In genomic region chr14:81164167-81164774, GRCh38 we compare ENCODE assay signal across 8 cellular contexts. TPM values are rescaled to one million over a fixed set of nuclear protein-coding genes. Genes with fewer than 3 reads are reported as not detected.
A peak's percentile ranks its signal among the peaks of the same experiment; 100 is the strongest.
DNase-seq lines count a peak whose midpoint lies in the region; ATAC-seq, FAIRE-seq and TF ChIP-seq lines count a peak whose summit lies in the region.

No MANE protein-coding gene starts in this region.

- in situ Hi-C loops in ACHN (cut with HindIII; ENCODE audit: low pct_ligation_motif_present, low pct_unique_long_range_greater_than_20kb, low sequenced_read_pairs) = no loop called here

- H4K20me1 ChIP-seq in astrocyte (ENCODE audit: insufficient read depth, low read length) = no peaks in the 10 kb centered on the region

- FAIRE-seq in astrocyte (lab: Jason Lieb, UNC) = peak; percentile 73

- H3K4me3 Mint-ChIP-seq in astrocyte (ENCODE audit: unreplicated experiment) = no peak overlapping the region

- no peaks in the 10 kb centered on the region for H3K79me2 ChIP-seq in astrocyte (ENCODE audit: insufficient read depth, low read length)

- TF ChIP-seq CTCF in RWPE2 (IDR thresholded peaks at IDR 0.05; ENCODE audit: poor library complexity, severe bottlenecking) = peak; percentile 62
- peak; percentile 71 for TF ChIP-seq CTCF in astrocyte (IDR thresholded peaks at IDR 0.05; ENCODE audit: insufficient read depth, low read depth, low read length)

- ATAC-seq in GM18498 (IDR thresholded peaks at IDR 0.05; ENCODE audit: unreplicated experiment) = peak; percentile 95
- ATAC-seq in HG02759 (IDR thresholded peaks at IDR 0.05; ENCODE audit: unreplicated experiment) = peak; percentile 95
- peak; percentile 84 for ATAC-seq in RWPE2 (ENCODE audit: low read depth)

- no peak overlapping the region for H3K27ac ChIP-seq in RWPE2 (ENCODE audit: poor library complexity, severe bottlenecking)
- no peak overlapping the region for H3K27ac ChIP-seq in astrocyte (ENCODE audit: low read depth, low read length)

- H3K9ac ChIP-seq in astrocyte (ENCODE audit: low read length) = no peak overlapping the region

- H3K4me3 ChIP-seq in RWPE2 (ENCODE audit: severe bottlenecking) (no peak overlapping the region), astrocyte (ENCODE audit: insufficient read depth, low read depth, low read length) (no peak overlapping the region)

- no peaks in the 10 kb centered on the region for H3K27me3 ChIP-seq in RWPE2 (ENCODE audit: insufficient read depth, poor library complexity, severe bottlenecking)
- no peaks in the 10 kb centered on the region for H3K27me3 ChIP-seq in astrocyte (ENCODE audit: insufficient read depth, low read length)

- no peaks in the 10 kb centered on the region for H3K9me3 Mint-ChIP-seq in astrocyte (ENCODE audit: unreplicated experiment)

- H3K36me3 Mint-ChIP-seq in astrocyte (ENCODE audit: low read depth, unreplicated experiment) = no peaks in the 10 kb centered on the region

- H3K4me1 ChIP-seq in RWPE2 (ENCODE audit: insufficient read depth, poor library complexity, severe bottlenecking) = no peaks in the 10 kb centered on the region
- no peaks in the 10 kb centered on the region for H3K4me1 ChIP-seq in astrocyte (ENCODE audit: insufficient read depth, low read length)

- no peaks in the 10 kb centered on the region for H3K9me3 ChIP-seq in RWPE2 (ENCODE audit: severe bottlenecking)
- no peaks in the 10 kb centered on the region for H3K9me3 ChIP-seq in astrocyte (ENCODE audit: insufficient read depth, low read depth, low read length)

- H3K36me3 ChIP-seq in RWPE2 (ENCODE audit: low read depth) (no peaks in the 10 kb centered on the region), astrocyte (ENCODE audit: insufficient read depth, low read length) (no peaks in the 10 kb centered on the region)

- H3K27ac Mint-ChIP-seq in astrocyte (ENCODE audit: unreplicated experiment) = no peak overlapping the region

- H2AFZ ChIP-seq in astrocyte (ENCODE audit: low read depth, low read length) = no peak overlapping the region

- H3K4me1 Mint-ChIP-seq in astrocyte (ENCODE audit: low read depth, unreplicated experiment) = peaks cover 11% of the 10 kb centered on the region

- H3K4me2 ChIP-seq in astrocyte (ENCODE audit: low read length) = no peak overlapping the region

- H3K27me3 Mint-ChIP-seq in astrocyte (ENCODE audit: low read depth, unreplicated experiment) = no peaks in the 10 kb centered on the region

- DNase-seq in ACHN (peak; percentile 88), MV-4-11 (lab: John Stamatoyannopoulos, UW) (peak; percentile 91), RWPE2 (ENCODE audit: low spot score) (no peak), astrocyte (ENCODE audit: low read depth) (peak; percentile 64), iris pigment epithelial cell (ENCODE audit: low read depth) (peak; percentile 75)
- DNase-seq in stimulated activated CD4-positive, alpha-beta T cell treated with anti-CD3 and anti-CD28 coated beads, Interleukin-4, amount 100 ng/mL, for 48 hours (ENCODE audit: low read depth in 2 of 2) = peak; percentile 41 to 67

RNA-seq across cellular contexts. Expression of gene GTF2A1, which starts 56.5 kb away (rescaled TPM):
- 36.4 and 37.2 TPM in 2 replicates for total RNA-seq in astrocyte
